In the genomic region with DNA sequence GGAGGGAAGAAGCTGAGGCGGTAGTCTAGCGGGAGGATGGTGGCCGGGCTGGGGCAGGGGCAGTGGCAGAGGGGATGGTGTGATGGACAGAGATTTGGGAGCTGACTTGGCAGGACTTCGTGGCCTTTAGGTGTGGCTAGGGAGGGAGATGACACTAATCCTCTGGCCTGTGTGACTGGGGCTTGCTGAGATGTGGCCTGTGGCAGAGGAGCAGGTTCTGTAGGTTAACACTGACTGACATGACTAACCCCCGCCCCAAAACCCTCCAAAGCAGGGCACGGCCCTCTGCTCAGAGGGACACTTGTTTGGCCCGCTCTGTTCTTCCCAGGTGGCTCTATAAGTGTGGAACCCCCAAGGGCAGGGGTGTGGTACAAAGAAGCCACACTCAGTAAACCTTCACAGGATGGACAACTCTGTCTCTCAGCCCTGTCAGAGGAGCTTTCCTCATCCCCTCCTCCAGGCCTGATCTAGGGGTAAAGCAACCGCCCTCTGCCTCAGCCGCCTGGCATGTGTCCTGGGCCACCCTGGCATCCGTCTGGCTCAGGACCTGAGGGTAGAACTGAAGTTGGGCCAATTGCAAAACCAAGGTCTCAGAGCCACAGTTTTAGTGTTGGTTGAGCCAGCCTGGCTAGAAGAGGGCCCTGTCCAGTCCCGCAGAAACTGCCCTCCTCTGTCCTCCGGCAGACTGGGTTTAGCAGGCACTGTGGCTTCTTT, we compare ENCODE assay signal across 11 cellular contexts. TPM values are rescaled to one million over a fixed set of nuclear protein-coding genes. Genes with fewer than 3 reads are reported as not detected.
DNase-seq lines count a peak whose midpoint lies in the region; ATAC-seq lines count a peak whose summit lies in the region.
"Had no signal": no experiment of that assay in that cellular context is flagged by ENCODE, and none has a peak within 500 bp of the region (broad histone marks: within the 10 kb centered on the region; RNA-seq: fewer than 3 reads in every experiment).

No MANE protein-coding gene starts in this region.

- H3K9me3 ChIP-seq in right cardiac atrium (ENCODE audit: control insufficient read depth, low read length) (no peaks in the 10 kb centered on the region), subcutaneous abdominal adipose tissue (ENCODE audit: control insufficient read depth in 5 of 5, low read length in 5 of 5) (no peaks in the 10 kb centered on the region)
- H3K9me3 ChIP-seq: mucosa of descending colon, tibial nerve had no signal

- H3K4me1 ChIP-seq in right cardiac atrium (ENCODE audit: control insufficient read depth, insufficient read depth, low read length) (peaks cover 16% of the 10 kb centered on the region), subcutaneous abdominal adipose tissue (ENCODE audit: control insufficient read depth in 5 of 5, insufficient read depth in 5 of 5, low read length in 5 of 5) (peaks cover 6 to 50% (median 40%) of the 10 kb centered on the region in 5 donors)

- peaks cover 0 to 47% (median 33%) of the 10 kb centered on the region in 5 donors for H3K36me3 ChIP-seq in subcutaneous abdominal adipose tissue (ENCODE audit: control insufficient read depth in 5 of 5, insufficient read depth in 5 of 5, low read length in 5 of 5)

- 74% methylated on average over 12 of the region's 12 CpGs for WGBS in right cardiac atrium

- H3K9ac ChIP-seq in subcutaneous abdominal adipose tissue (ENCODE audit: low read length in 5 of 5) = no peak overlapping the region

- H3K27me3 Mint-ChIP-seq in T-helper 2 cell treated with Interferon-gamma antibody and Interleukin-4, amounts not matched to agents 5 μg/mL and 100 μg/mL, for 36 hours (ENCODE audit: low read depth) = no peaks in the 10 kb centered on the region
- H3K27me3 Mint-ChIP-seq: activated CD8-positive, alpha-beta memory T cell treated with anti-CD3 and anti-CD28 coated beads, Interleukin-2, amount 10 ng/mL, durations not matched to agents 7 days and 5 days had no signal

- intact Hi-C loops in right cardiac atrium (cut with DNase I) = no loop called here

- no peaks in the 10 kb centered on the region for H3K9me3 Mint-ChIP-seq in T-helper 2 cell treated with Interferon-gamma antibody and Interleukin-4, amounts not matched to agents 5 μg/mL and 100 μg/mL, for 36 hours

- no peak for DNase-seq in T-helper 2 cell treated with Interferon-gamma antibody and Interleukin-4, amounts not matched to agents 5 μg/mL and 100 μg/mL, for 36 hours (ENCODE audit: low spot score)
- DNase-seq in T-helper 2 cell (no peak), cerebellar cortex (ENCODE audit: low spot score) (peak; percentile 14), right cardiac atrium (peak in 1 of 3 donors; percentile 38), RPMI8226 (no peak)
- DNase-seq: activated CD8-positive, alpha-beta memory T cell treated with anti-CD3 and anti-CD28 coated beads, Interleukin-2, amount 10 ng/mL, durations not matched to agents 7 days and 5 days had no signal

- ATAC-seq in right cardiac atrium (peak in 1 of 2 donors; percentile 0), HG03045 (IDR thresholded peaks at IDR 0.05; ENCODE audit: unreplicated experiment) (no peak), HG02610 (IDR thresholded peaks at IDR 0.05; ENCODE audit: unreplicated experiment) (no peak)
- ATAC-seq: activated CD8-positive, alpha-beta memory T cell treated with anti-CD3 and anti-CD28 coated beads, Interleukin-2, amount 10 ng/mL, durations not matched to agents 7 days and 5 days had no signal

- H3K4me3 ChIP-seq in right cardiac atrium (ENCODE audit: low read length) (no peak overlapping the region), subcutaneous abdominal adipose tissue (ENCODE audit: low read depth in 1 of 5, low read length in 5 of 5) (peak overlapping the region in 1 of 5 donors; percentile 12)
- H3K4me3 ChIP-seq: mucosa of descending colon, tibial nerve had no signal

- H3K27me3 ChIP-seq in right cardiac atrium (ENCODE audit: control insufficient read depth, insufficient read depth) = no peaks in the 10 kb centered on the region
- H3K27me3 ChIP-seq in subcutaneous abdominal adipose tissue (ENCODE audit: control insufficient read depth in 5 of 5, insufficient read depth in 4 of 5, low read length in 5 of 5) = no peaks in the 10 kb centered on the region
- H3K27me3 ChIP-seq: tibial nerve had no signal

- H3K4me3 Mint-ChIP-seq in T-helper 2 cell treated with Interferon-gamma antibody and Interleukin-4, amounts not matched to agents 5 μg/mL and 100 μg/mL, for 36 hours = no peak overlapping the region
- H3K4me3 Mint-ChIP-seq: activated CD8-positive, alpha-beta memory T cell treated with anti-CD3 and anti-CD28 coated beads, Interleukin-2, amount 10 ng/mL, durations not matched to agents 7 days and 5 days had no signal

- H3K36me3 Mint-ChIP-seq in T-helper 2 cell treated with Interferon-gamma antibody and Interleukin-4, amounts not matched to agents 5 μg/mL and 100 μg/mL, for 36 hours (ENCODE audit: low read depth) = no peaks in the 10 kb centered on the region
- H3K36me3 Mint-ChIP-seq: activated CD8-positive, alpha-beta memory T cell treated with anti-CD3 and anti-CD28 coated beads, Interleukin-2, amount 10 ng/mL, durations not matched to agents 7 days and 5 days had no signal

- peak overlapping the region; percentile 94 for H3K27ac ChIP-seq in right cardiac atrium (ENCODE audit: low read length)
- peak overlapping the region; percentile 24 for H3K27ac ChIP-seq in subcutaneous abdominal adipose tissue (ENCODE audit: low read depth, low read length)
- H3K27ac ChIP-seq: tibial nerve had no signal

- peaks cover 45% of the 10 kb centered on the region for H3K4me1 Mint-ChIP-seq in T-helper 2 cell treated with Interferon-gamma antibody and Interleukin-4, amounts not matched to agents 5 μg/mL and 100 μg/mL, for 36 hours (ENCODE audit: low read depth)

- H3K27ac Mint-ChIP-seq in T-helper 2 cell treated with Interferon-gamma antibody and Interleukin-4, amounts not matched to agents 5 μg/mL and 100 μg/mL, for 36 hours = peak overlapping the region; percentile 58
- H3K27ac Mint-ChIP-seq: activated CD8-positive, alpha-beta memory T cell treated with anti-CD3 and anti-CD28 coated beads, Interleukin-2, amount 10 ng/mL, durations not matched to agents 7 days and 5 days had no signal

RNA-seq across cellular contexts. Expression of a gene that starts 15.6 kb away (rescaled TPM):
- total RNA-seq in right cardiac atrium = 10 to 100 TPM; 54.0 to 75.9 (median 63.6) TPM
- polyA plus RNA-seq in right cardiac atrium = 55.9 TPM

RNA-seq across cellular contexts. Expression of a gene that starts 58.0 kb away (rescaled TPM):
- total RNA-seq in right cardiac atrium = 10 to 100 TPM; 10.2 to 11.3 (median 10.7) TPM
- 5.7 TPM for polyA plus RNA-seq in right cardiac atrium
